27 cellular contexts compared by ENCODE assay signal in genomic region chr11:65727865-65728264, GRCh38. TPM values are rescaled to one million over a fixed set of nuclear protein-coding genes. Genes with fewer than 3 reads are reported as not detected.
"Had no signal": no experiment of that assay in that cellular context is flagged by ENCODE, and none has a peak within 500 bp of the region (broad histone marks: within the 10 kb centered on the region; RNA-seq: fewer than 3 reads in every experiment).

No MANE protein-coding gene starts in this region.

- H3K9me3 ChIP-seq: esophagus squamous epithelium, gastrocnemius medialis, left lung, lower lobe of right lung, mucosa of descending colon had no signal

- H3K36me3 ChIP-seq: esophagus squamous epithelium, gastrocnemius medialis, heart right ventricle, left lung, lower lobe of right lung had no signal

- DNase-seq: dermis blood vessel endothelial cell; dorsolateral prefrontal cortex; effector CD4-positive, alpha-beta T cell; effector memory CD4-positive, alpha-beta T cell; esophagus squamous epithelium; foreskin fibroblast; foreskin melanocyte; gastrocnemius medialis; glutamatergic neuron; head of caudate nucleus; heart right ventricle; hippocampal formation; left cardiac atrium; left lung; left ventricle myocardium superior; lower lobe of right lung; mesenchymal stem cell; mucosa of descending colon had no signal

- H3K27ac ChIP-seq: coronary artery, dorsolateral prefrontal cortex, esophagus squamous epithelium, gastrocnemius medialis, heart right ventricle, left lung, lower lobe of right lung had no signal

- H3K27me3 ChIP-seq: dorsolateral prefrontal cortex, gastrocnemius medialis, heart right ventricle, left lung had no signal

- H3K4me3 ChIP-seq: coronary artery, dorsolateral prefrontal cortex, esophagus squamous epithelium, gastrocnemius medialis, heart right ventricle, left lung, lower lobe of right lung, mucosa of descending colon had no signal

- H3K27ac Mint-ChIP-seq: mesothelial cell of epicardium had no signal

- H3K4me1 ChIP-seq: esophagus squamous epithelium, gastrocnemius medialis, heart right ventricle, lower lobe of right lung had no signal

- FAIRE-seq: colon, endothelial cell of umbilical vein, islet of Langerhans, keratinocyte had no signal

- H3K4me3 Mint-ChIP-seq: mesothelial cell of epicardium had no signal

- H3K4me1 Mint-ChIP-seq: mesothelial cell of epicardium had no signal

- ATAC-seq: gastrocnemius medialis, heart right ventricle, left cardiac atrium, left lung, left ventricle myocardium superior, mucosa of descending colon had no signal

RNA-seq across cellular contexts. Expression of gene OVOL1, which starts 59.0 kb away (rescaled TPM):
- total RNA-seq: dermis blood vessel endothelial cell, endothelial cell of umbilical vein, glomerular endothelial cell, heart right ventricle, left cardiac atrium, left ventricle myocardium superior, lung microvascular endothelial cell, mesenteric fat pad had no signal
- polyA plus RNA-seq: endothelial cell of umbilical vein, heart right ventricle had no signal
